In genomic region chrX:34332336-34332735, GRCh38 we compare ENCODE assay signal across 12 cellular contexts.
DNase-seq lines count a peak whose midpoint lies in the region; ATAC-seq and TF ChIP-seq lines count a peak whose summit lies in the region.
"Had no signal": no experiment of that assay in that cellular context is flagged by ENCODE, and none has a peak within 500 bp of the region (broad histone marks: within the 10 kb centered on the region; RNA-seq: fewer than 3 reads in every experiment).

No MANE protein-coding gene starts in this region.

- H2BK5ac ChIP-seq in mesendoderm (ENCODE audit: low read length), result no peak overlapping the region

- H3K4me3 ChIP-seq in adipocyte (ENCODE audit: low read length), result no peak overlapping the region
- no peak overlapping the region for H3K4me3 ChIP-seq in mesendoderm (ENCODE audit: low read length)
- H3K4me3 ChIP-seq: SJCRH30 had no signal

- H3K9ac ChIP-seq in adipocyte (ENCODE audit: low read length), result no peak overlapping the region
- H3K9ac ChIP-seq in mesendoderm (ENCODE audit: low read length), result no peak overlapping the region

- H3K27me3 ChIP-seq in adipocyte (replicated peaks; ENCODE audit: control insufficient read depth, insufficient read depth, low read length) (no peaks in the 10 kb centered on the region), mesendoderm (ENCODE audit: insufficient read depth, low read length, poor library complexity) (no peaks in the 10 kb centered on the region)
- H3K27me3 ChIP-seq: SJCRH30 had no signal

- H3K56ac ChIP-seq in mesendoderm (ENCODE audit: low read length), result no peak overlapping the region

- no peaks in the 10 kb centered on the region for H3K79me2 ChIP-seq in mesendoderm (ENCODE audit: control insufficient read depth, insufficient read depth, low read length)

- H3K4me2 ChIP-seq in mesendoderm (ENCODE audit: low read length), result no peak overlapping the region

- no peak overlapping the region for H3K18ac ChIP-seq in mesendoderm (ENCODE audit: low read length)

- H2BK15ac ChIP-seq in mesendoderm (replicated peaks; ENCODE audit: low read depth), result no peak overlapping the region

- H3K36me3 ChIP-seq in adipocyte (ENCODE audit: control insufficient read depth, insufficient read depth, low read length, severe bottlenecking), result no peaks in the 10 kb centered on the region
- H3K36me3 ChIP-seq in mesendoderm (ENCODE audit: control insufficient read depth, insufficient read depth, low read length), result no peaks in the 10 kb centered on the region
- H3K36me3 ChIP-seq: SJCRH30 had no signal

- H3K23ac ChIP-seq in mesendoderm (ENCODE audit: low read length), result no peak overlapping the region

- ATAC-seq in HG02798 (IDR thresholded peaks at IDR 0.05; ENCODE audit: poor library complexity, unreplicated experiment) (no peak), GM21447 (IDR thresholded peaks at IDR 0.05; ENCODE audit: unreplicated experiment) (no peak), HG03469 (IDR thresholded peaks at IDR 0.05; ENCODE audit: unreplicated experiment) (no peak), GM18907 (IDR thresholded peaks at IDR 0.05; ENCODE audit: unreplicated experiment) (no peak)

- no peak overlapping the region for H2AK5ac ChIP-seq in mesendoderm (ENCODE audit: low read length)

- TF ChIP-seq CTCF in LNCAP (IDR thresholded peaks at IDR 0.05), result peak; percentile 31; the same call in 1 of the 2 replicates

- H3K4me1 ChIP-seq in adipocyte (ENCODE audit: control insufficient read depth, insufficient read depth, low read length), result no peaks in the 10 kb centered on the region
- no peaks in the 10 kb centered on the region for H3K4me1 ChIP-seq in mesendoderm (ENCODE audit: control insufficient read depth, low read depth, low read length)
- H3K4me1 ChIP-seq: SJCRH30 had no signal

- no peaks in the 10 kb centered on the region for H3K9me3 ChIP-seq in adipocyte (ENCODE audit: control insufficient read depth, low read length)
- H3K9me3 ChIP-seq: SJCRH30 had no signal

- no peak overlapping the region for H4K5ac ChIP-seq in mesendoderm (ENCODE audit: low read length)

- no peak overlapping the region for H3K27ac ChIP-seq in mesendoderm (ENCODE audit: low read depth, low read length)
- H3K27ac ChIP-seq: SJCRH30 had no signal

- H3K79me1 ChIP-seq in mesendoderm (ENCODE audit: low read length), result no peaks in the 10 kb centered on the region

- H2BK120ac ChIP-seq in mesendoderm (ENCODE audit: low read depth, low read length), result no peak overlapping the region

- DNase-seq in ELF-1 (ENCODE audit: low read depth, low spot score) (peak; percentile 3), adipocyte (ENCODE audit: low read depth) (peak; percentile 7), mesendoderm (peak; percentile 19)
- DNase-seq: activated naive CD4-positive, alpha-beta T cell treated with anti-CD3 and anti-CD28 coated beads, Interleukin-2, amount 10 ng/mL, durations not matched to agents 7 days and 5 days; midbrain; NCI-H2029 treated with DMSO at 0.1 percent for 48 hours had no signal

- no CpG with 5 or more reads among the region's 2 CpGs for WGBS in mesendoderm (ENCODE audit: extremely low coverage, insufficient coverage, low lambda C conversion rate)

- no peak overlapping the region for H4K8ac ChIP-seq in mesendoderm (ENCODE audit: low read depth, low read length)

- no peak overlapping the region for H3K4ac ChIP-seq in mesendoderm (ENCODE audit: low read depth, low read length)
